In the genomic region with DNA sequence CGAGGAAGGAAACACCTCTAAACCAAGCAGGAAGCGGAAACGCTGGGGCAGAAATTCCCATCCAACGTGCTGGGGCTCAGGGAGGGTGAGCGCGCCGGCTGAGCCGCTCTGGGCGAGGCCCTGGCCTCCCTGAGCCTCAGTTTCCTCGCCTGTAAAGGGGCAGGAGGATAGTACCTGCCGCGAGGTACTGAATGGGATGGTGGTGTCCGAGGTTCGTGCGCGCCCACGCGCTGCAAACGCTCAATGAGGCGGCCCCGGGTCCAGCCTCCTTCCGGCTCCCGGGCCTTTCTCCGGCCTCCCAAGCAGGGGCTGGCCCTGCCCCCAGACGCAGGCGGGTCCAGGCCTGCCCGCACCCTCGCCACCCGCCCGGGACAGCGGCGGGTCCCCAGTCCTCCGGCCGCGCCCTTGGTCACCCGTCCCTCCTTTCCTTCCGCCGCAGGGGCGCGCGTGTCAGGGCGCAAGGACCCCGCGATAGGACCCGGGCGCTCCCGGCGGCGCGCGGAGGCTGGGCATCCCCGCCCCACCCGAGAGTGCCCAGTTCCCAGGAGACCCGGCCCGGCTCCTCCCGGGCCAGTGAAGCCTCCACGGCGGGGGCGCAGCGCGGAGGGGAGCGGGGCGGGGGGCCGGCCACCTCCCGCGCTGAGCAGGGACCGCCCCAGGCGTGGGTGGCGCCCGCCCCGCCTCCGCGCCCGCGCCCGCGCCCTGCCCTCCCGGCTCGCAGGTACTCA, we compare ENCODE assay signal across 8 cellular contexts.
DNase-seq lines count a peak whose midpoint lies in the region; ATAC-seq lines count a peak whose summit lies in the region.

No MANE protein-coding gene starts in this region.

- peaks cover 55% of the 10 kb centered on the region for H3K27me3 ChIP-seq in iPS-18a (ENCODE audit: control insufficient read depth, insufficient read depth, low read length)

- no peak overlapping the region for H3K27ac ChIP-seq in iPS-18a (ENCODE audit: low read length)

- H3K4me3 ChIP-seq in GM08714 (ENCODE audit: low read length), result peak overlapping the region; percentile 13; the same call in 1 of the 2 replicates
- H3K4me3 ChIP-seq in iPS-18a (ENCODE audit: low read length), result peak overlapping the region; percentile 55

- no peaks in the 10 kb centered on the region for H3K4me1 ChIP-seq in iPS-18a (ENCODE audit: control insufficient read depth, low read depth, low read length)

- no peak overlapping the region for H3K9ac ChIP-seq in iPS-18a (ENCODE audit: low read length)

- peak; percentile 66 for DNase-seq in NCI-H510A treated with DMSO at 0.1 percent for 48 hours (lab: John Stamatoyannopoulos, UW)
- DNase-seq in amniotic epithelial cell (ENCODE audit: low read depth), result peak; percentile 10
- peak; percentile 50 for DNase-seq in stimulated activated CD4-positive, alpha-beta T cell treated with anti-CD3 and anti-CD28 coated beads, Interleukin-12 subunit alpha, Interleukin-12 subunit beta, amount 100 ng/mL, for 4 hours
- DNase-seq in AML-193 (lab: John Stamatoyannopoulos, UW), result no peak
- no peak for DNase-seq in SIG-M5 (lab: John Stamatoyannopoulos, UW)

- H3K36me3 ChIP-seq in iPS-18a (ENCODE audit: control insufficient read depth, low read depth, low read length), result no peaks in the 10 kb centered on the region

- ATAC-seq in HG03469 (IDR thresholded peaks at IDR 0.05; ENCODE audit: unreplicated experiment), result no peak

- H3K9me3 ChIP-seq in iPS-18a (ENCODE audit: control insufficient read depth, low read depth, low read length), result no peaks in the 10 kb centered on the region

Comparison
In these comparisons a context has a peak if more than half of its experiments do, and no peak if none do; other contexts are left out.
1. DNase-seq: peak in NCI-H510A treated with DMSO at 0.1 percent for 48 hours (single experiment), amniotic epithelial cell (single experiment) and stimulated activated CD4-positive, alpha-beta T cell treated with anti-CD3 and anti-CD28 coated beads, Interleukin-12 subunit alpha, Interleukin-12 subunit beta, amount 100 ng/mL, for 4 hours (single experiment); none in AML-193 (0 of 2) and SIG-M5 (single experiment).